ENCODE assay signal across 1 cellular context in the genomic region with DNA sequence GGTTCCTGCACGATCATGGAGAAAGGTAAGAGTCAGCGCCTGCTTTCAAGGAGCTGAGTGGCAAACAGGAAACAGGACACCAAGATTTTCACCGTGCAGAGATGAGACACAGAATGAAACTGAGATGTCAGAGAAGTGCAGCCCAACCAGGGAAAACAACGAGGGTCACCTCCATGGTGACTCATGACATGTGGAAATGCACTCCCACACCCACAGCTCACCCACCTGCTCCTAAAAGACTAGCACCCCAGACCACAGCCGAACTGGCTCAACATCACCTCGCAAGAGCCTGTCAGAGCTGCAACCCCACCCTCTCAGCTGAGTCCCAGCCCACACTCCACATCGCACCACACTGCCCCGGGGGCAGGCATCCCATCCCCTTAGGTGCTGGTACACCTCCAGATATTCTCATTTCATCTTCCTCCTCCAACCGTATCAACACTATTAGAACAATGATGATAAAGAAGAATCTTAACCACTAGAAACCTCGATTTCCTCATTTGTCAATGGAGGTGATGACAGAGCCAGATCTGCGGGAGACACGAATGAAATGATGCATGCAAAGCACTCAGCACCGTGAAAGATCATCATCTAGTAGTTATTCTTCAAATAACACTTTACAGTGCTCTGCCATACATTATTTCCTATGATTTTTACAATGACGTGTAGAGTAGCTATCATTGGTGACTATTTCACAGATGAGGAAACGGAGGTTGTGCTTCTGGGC.
TF ChIP-seq lines count a peak whose summit lies in the region.

No MANE protein-coding gene starts in this region.

TF ChIP-seq in HepG2, 621 proteins besides CTCF, POLR2A, EP300 and RAD21 (continued from another document):
- TF ChIP-seq, protein P1, sequence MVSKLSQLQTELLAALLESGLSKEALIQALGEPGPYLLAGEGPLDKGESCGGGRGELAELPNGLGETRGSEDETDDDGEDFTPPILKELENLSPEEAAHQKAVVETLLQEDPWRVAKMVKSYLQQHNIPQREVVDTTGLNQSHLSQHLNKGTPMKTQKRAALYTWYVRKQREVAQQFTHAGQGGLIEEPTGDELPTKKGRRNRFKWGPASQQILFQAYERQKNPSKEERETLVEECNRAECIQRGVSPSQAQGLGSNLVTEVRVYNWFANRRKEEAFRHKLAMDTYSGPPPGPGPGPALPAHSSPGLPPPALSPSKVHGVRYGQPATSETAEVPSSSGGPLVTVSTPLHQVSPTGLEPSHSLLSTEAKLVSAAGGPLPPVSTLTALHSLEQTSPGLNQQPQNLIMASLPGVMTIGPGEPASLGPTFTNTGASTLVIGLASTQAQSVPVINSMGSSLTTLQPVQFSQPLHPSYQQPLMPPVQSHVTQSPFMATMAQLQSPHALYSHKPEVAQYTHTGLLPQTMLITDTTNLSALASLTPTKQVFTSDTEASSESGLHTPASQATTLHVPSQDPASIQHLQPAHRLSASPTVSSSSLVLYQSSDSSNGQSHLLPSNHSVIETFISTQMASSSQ (IDR thresholded peaks at IDR 0.05; ENCODE audit: low read depth): no peak
- TF ChIP-seq, protein P1 (CRISPR knock-in tag; IDR thresholded peaks at IDR 0.05; ENCODE audit: borderline replicate concordance): no peak
- TF ChIP-seq MYC (CRISPR knock-in tag; IDR thresholded peaks at IDR 0.05; ENCODE audit: borderline replicate concordance) (no peak), HOXA3 (CRISPR knock-in tag; IDR thresholded peaks at IDR 0.05) (no peak), ZNF354B (CRISPR knock-in tag; IDR thresholded peaks at IDR 0.05) (no peak), ZNF781 (CRISPR knock-in tag; IDR thresholded peaks at IDR 0.05; ENCODE audit: borderline replicate concordance, not compliant biosample characterization) (no peak), PPARG (CRISPR knock-in tag; conservative IDR thresholded peaks at IDR 0.05) (no peak)
- TF ChIP-seq, protein P2, sequence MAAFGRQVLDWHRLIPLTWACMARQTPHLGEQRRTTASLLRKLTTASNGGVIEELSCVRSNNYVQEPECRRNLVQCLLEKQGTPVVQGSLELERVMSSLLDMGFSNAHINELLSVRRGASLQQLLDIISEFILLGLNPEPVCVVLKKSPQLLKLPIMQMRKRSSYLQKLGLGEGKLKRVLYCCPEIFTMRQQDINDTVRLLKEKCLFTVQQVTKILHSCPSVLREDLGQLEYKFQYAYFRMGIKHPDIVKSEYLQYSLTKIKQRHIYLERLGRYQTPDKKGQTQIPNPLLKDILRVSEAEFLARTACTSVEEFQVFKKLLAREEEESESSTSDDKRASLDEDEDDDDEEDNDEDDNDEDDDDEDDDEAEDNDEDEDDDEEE (CRISPR knock-in tag; IDR thresholded peaks at IDR 0.05): no peak
- TF ChIP-seq, protein P3, sequence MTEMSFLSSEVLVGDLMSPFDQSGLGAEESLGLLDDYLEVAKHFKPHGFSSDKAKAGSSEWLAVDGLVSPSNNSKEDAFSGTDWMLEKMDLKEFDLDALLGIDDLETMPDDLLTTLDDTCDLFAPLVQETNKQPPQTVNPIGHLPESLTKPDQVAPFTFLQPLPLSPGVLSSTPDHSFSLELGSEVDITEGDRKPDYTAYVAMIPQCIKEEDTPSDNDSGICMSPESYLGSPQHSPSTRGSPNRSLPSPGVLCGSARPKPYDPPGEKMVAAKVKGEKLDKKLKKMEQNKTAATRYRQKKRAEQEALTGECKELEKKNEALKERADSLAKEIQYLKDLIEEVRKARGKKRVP (CRISPR knock-in tag; IDR thresholded peaks at IDR 0.05): no peak
